ENCODE assay signal across 3 cellular contexts in the genomic region with DNA sequence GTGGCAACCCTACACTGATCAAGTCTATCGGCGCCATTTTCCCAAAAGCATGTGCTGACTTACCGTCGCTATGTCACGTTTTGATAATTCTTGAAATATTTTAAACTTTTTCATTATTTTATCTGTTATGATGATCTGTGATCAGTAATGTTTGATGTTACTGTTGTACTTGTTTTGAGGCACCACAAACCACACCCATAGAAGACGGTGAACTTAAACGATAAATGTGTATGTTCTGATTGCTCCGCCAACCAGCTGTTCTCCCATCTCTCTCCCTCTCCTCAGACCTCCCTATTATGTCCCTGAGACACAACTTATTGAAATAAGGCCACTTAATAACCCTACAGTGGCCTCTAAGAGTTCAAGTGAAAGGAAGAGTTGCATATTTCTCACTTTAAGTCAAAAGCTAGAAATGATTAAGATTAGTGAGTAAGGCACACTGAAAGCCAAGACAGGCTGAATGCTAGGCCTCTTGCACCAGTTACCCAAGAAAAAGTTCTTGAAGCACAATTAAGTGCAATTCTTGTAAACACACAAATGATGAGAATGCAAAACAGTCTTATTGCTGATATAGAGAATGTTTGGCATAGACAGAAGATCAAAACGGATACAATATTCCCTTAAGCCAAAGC. TPM values are rescaled to one million over a fixed set of nuclear protein-coding genes. Genes with fewer than 3 reads are reported as not detected.
"Had no signal": no experiment of that assay in that cellular context is flagged by ENCODE, and none has a peak within 500 bp of the region (broad histone marks: within the 10 kb centered on the region; RNA-seq: fewer than 3 reads in every experiment).

No MANE protein-coding gene starts in this region.

RNA-seq across cellular contexts. Expression of a gene that starts 38.4 kb away (rescaled TPM):
- total RNA-seq: mucosa of gallbladder, pulmonary artery endothelial cell had no signal
- polyA plus RNA-seq: mammary epithelial cell had no signal
